Comparison of ENCODE assay signal across 1 cellular context in genomic region chr13:40581277-40581579, GRCh38.
TF ChIP-seq lines count a peak whose summit lies in the region.

No MANE protein-coding gene starts in this region.

TF ChIP-seq in GM23338, 12 proteins besides CTCF, POLR2A, EP300 and RAD21 (continued from another document):
- no peak for TF ChIP-seq ZNF462 (CRISPR knock-in tag; IDR thresholded peaks at IDR 0.05)
- no peak for TF ChIP-seq CREB1 (CRISPR knock-in tag; IDR thresholded peaks at IDR 0.05; ENCODE audit: low read depth)
- TF ChIP-seq STAT1 (IDR thresholded peaks at IDR 0.05; ENCODE audit: unreplicated experiment), result no peak
- no peak for TF ChIP-seq POLR2AphosphoS5 (IDR thresholded peaks at IDR 0.05; ENCODE audit: low read depth)
- no peak for TF ChIP-seq EZH2 (IDR thresholded peaks at IDR 0.05; ENCODE audit: low read depth, unreplicated experiment)
- no peak for TF ChIP-seq ZNF114 (CRISPR knock-in tag; IDR thresholded peaks at IDR 0.05)
- TF ChIP-seq REST (IDR thresholded peaks at IDR 0.05; ENCODE audit: unreplicated experiment), result no peak
